In the genomic region with DNA sequence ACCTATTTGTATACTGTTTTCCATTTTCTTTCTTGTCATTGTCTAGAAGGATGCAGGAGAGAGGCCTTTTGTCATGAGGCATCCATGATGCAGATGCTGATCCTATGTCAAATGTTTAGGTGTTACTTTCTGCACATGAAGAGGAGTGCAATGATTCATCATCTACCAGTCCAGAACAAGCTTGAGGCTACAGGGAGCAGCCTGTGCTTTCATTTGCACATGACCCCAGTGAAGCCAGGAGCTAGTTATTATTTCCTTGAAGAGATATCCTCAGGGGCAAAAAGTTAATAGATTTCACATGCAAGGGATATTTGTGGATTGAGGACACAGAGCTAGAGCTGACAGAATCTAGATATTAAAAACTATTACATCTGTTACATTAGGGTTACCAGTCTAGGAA, we compare ENCODE assay signal across 12 cellular contexts.
A peak's percentile ranks its signal among the peaks of the same experiment; 100 is the strongest.
DNase-seq lines count a peak whose midpoint lies in the region; ATAC-seq and TF ChIP-seq lines count a peak whose summit lies in the region.
"Had no signal": no experiment of that assay in that cellular context is flagged by ENCODE, and none has a peak within 500 bp of the region (broad histone marks: within the 10 kb centered on the region; RNA-seq: fewer than 3 reads in every experiment).

No MANE protein-coding gene starts in this region.

- H3K27me3 ChIP-seq in adipocyte (replicated peaks; ENCODE audit: control insufficient read depth, insufficient read depth, low read length) (no peaks in the 10 kb centered on the region), subcutaneous abdominal adipose tissue (ENCODE audit: control insufficient read depth in 5 of 5, insufficient read depth in 4 of 5, low read length in 5 of 5) (no peaks in the 10 kb centered on the region), A673 (replicated peaks; ENCODE audit: insufficient read depth, low read depth, low read length, poor library complexity) (no peaks in the 10 kb centered on the region)
- H3K27me3 ChIP-seq: tibial artery had no signal

- no peak overlapping the region for H3K9ac ChIP-seq in adipocyte (ENCODE audit: low read length)
- no peak overlapping the region for H3K9ac ChIP-seq in subcutaneous abdominal adipose tissue (ENCODE audit: low read length in 5 of 5)

- H3K36me3 ChIP-seq in adipocyte (ENCODE audit: control insufficient read depth, insufficient read depth, low read length, severe bottlenecking) = no peaks in the 10 kb centered on the region
- no peaks in the 10 kb centered on the region for H3K36me3 ChIP-seq in subcutaneous abdominal adipose tissue (ENCODE audit: control insufficient read depth in 5 of 5, insufficient read depth in 5 of 5, low read length in 5 of 5)
- no peaks in the 10 kb centered on the region for H3K36me3 ChIP-seq in A673 (ENCODE audit: insufficient read depth, low read length, poor library complexity, severe bottlenecking)
- H3K36me3 ChIP-seq: tibial artery had no signal

- H3K9me3 ChIP-seq in adipocyte (ENCODE audit: control insufficient read depth, low read length) (no peaks in the 10 kb centered on the region), subcutaneous abdominal adipose tissue (ENCODE audit: control insufficient read depth in 5 of 5, low read length in 5 of 5) (no peaks in the 10 kb centered on the region), A673 (ENCODE audit: low read depth, low read length, poor library complexity, severe bottlenecking) (no peaks in the 10 kb centered on the region)
- H3K9me3 ChIP-seq: tibial artery had no signal

- CTCF ChIA-PET in A673 (lab: Charles Lee) = no interaction called here

- H3K4me3 ChIP-seq in adipocyte (ENCODE audit: low read length) (no peak overlapping the region), foreskin fibroblast (ENCODE audit: low read depth in 1 of 2, low read length in 2 of 2) (no peak overlapping the region), subcutaneous abdominal adipose tissue (ENCODE audit: low read depth in 1 of 5, low read length in 5 of 5) (no peak overlapping the region), A673 (ENCODE audit: low read depth, low read length, poor library complexity, severe bottlenecking) (no peak overlapping the region)
- H3K4me3 ChIP-seq: tibial artery had no signal

- peaks cover 3% of the 10 kb centered on the region for H3K4me1 ChIP-seq in adipocyte (ENCODE audit: control insufficient read depth, insufficient read depth, low read length)
- H3K4me1 ChIP-seq in subcutaneous abdominal adipose tissue (ENCODE audit: control insufficient read depth in 5 of 5, insufficient read depth in 5 of 5, low read length in 5 of 5) = peaks cover 0 to 17% (median 10%) of the 10 kb centered on the region in 5 donors
- no peaks in the 10 kb centered on the region for H3K4me1 ChIP-seq in A673 (ENCODE audit: insufficient read depth, low read length, poor library complexity, severe bottlenecking)

- POLR2A ChIA-PET in A673 (lab: Charles Lee; ENCODE audit: low non-redundant PET) = no interaction called here

- intact Hi-C loops in Right ventricle myocardium superior (cut with DNase I) = no loop called here
- intact Hi-C loops in cardiac septum (cut with DNase I) = no loop called here
- intact Hi-C loops in A673 (cut with micrococcal nuclease; ENCODE audit: unreplicated experiment) = no loop called here

- peak overlapping the region; percentile 7 for H3K27ac ChIP-seq in subcutaneous abdominal adipose tissue (ENCODE audit: low read depth, low read length)
- no peak overlapping the region for H3K27ac ChIP-seq in A673 (ENCODE audit: low read depth, low read length, poor library complexity, severe bottlenecking)
- H3K27ac ChIP-seq: tibial artery had no signal

- peak; percentile 73 for ATAC-seq in Right ventricle myocardium superior (ENCODE audit: poor library complexity)
- no peak for ATAC-seq in HG02759 (IDR thresholded peaks at IDR 0.05; ENCODE audit: unreplicated experiment)

- no peak for TF ChIP-seq CTCF in foreskin fibroblast (IDR thresholded peaks at IDR 0.05; ENCODE audit: low read depth, low read length)
- no peak for TF ChIP-seq CTCF in A673 (conservative IDR thresholded peaks at IDR 0.05; ENCODE audit: low read depth, low read length)

- no peak for DNase-seq in Right ventricle myocardium superior
- DNase-seq in cardiac septum (ENCODE audit: low spot score) = no peak
- peak; percentile 28 for DNase-seq in adipocyte (ENCODE audit: low read depth)
- DNase-seq in foreskin fibroblast = peak; percentile 86 to 92
- no peak for DNase-seq in A673 (ENCODE audit: low spot score)
- no peak for DNase-seq in NCI-H1436 (lab: John Stamatoyannopoulos, UW)
- DNase-seq: amniotic stem cell, kidney glomerular epithelial cell, posterior cingulate gyrus, tibial artery had no signal

- no TSS peak for BruUV-seq in A673 (replicated peaks; lab: Mats Ljungman, UMichigan)

Comparison
In these comparisons a context has a peak if more than half of its experiments do, and no peak if none do; other contexts are left out.
1. DNase-seq: peak in adipocyte (single experiment) and foreskin fibroblast (2 of 2); none in Right ventricle myocardium superior (single experiment), cardiac septum (single experiment), A673 (single experiment) and NCI-H1436 (single experiment).